In genomic region chr9:16515207-16515606, GRCh38 we compare ENCODE assay signal across 1 cellular context.
TF ChIP-seq lines count a peak whose summit lies in the region.

No MANE protein-coding gene starts in this region.

TF ChIP-seq in IMR-90, 13 proteins besides CTCF, POLR2A, EP300 and RAD21:
- TF ChIP-seq CHD1 (IDR thresholded peaks at IDR 0.05; ENCODE audit: low read depth, low read length) (no peak), FOS (IDR thresholded peaks at IDR 0.05; ENCODE audit: low read depth, low read length) (no peak), MAZ (IDR thresholded peaks at IDR 0.05; ENCODE audit: borderline replicate concordance, low read depth, low read length) (no peak), RFX5 (IDR thresholded peaks at IDR 0.05; ENCODE audit: low read depth, low read length) (no peak), BHLHE40 (IDR thresholded peaks at IDR 0.05; ENCODE audit: low read depth, low read length) (no peak), MXI1 (IDR thresholded peaks at IDR 0.05; ENCODE audit: borderline replicate concordance, low read depth, low read length) (no peak), RCOR1 (IDR thresholded peaks at IDR 0.05; ENCODE audit: insufficient replicate concordance, low read length) (no peak), NFE2L2 (IDR thresholded peaks at IDR 0.05; ENCODE audit: low read depth, low read length) (no peak), MAFK (IDR thresholded peaks at IDR 0.05; ENCODE audit: low read depth, low read length) (no peak), SMC3 (IDR thresholded peaks at IDR 0.05; ENCODE audit: low read depth, low read length) (no peak), CEBPB (IDR thresholded peaks at IDR 0.05; ENCODE audit: low read depth, low read length) (no peak)
- TF ChIP-seq, protein P1, sequence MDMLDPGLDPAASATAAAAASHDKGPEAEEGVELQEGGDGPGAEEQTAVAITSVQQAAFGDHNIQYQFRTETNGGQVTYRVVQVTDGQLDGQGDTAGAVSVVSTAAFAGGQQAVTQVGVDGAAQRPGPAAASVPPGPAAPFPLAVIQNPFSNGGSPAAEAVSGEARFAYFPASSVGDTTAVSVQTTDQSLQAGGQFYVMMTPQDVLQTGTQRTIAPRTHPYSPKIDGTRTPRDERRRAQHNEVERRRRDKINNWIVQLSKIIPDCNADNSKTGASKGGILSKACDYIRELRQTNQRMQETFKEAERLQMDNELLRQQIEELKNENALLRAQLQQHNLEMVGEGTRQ (IDR thresholded peaks at IDR 0.05; ENCODE audit: low read depth, low read length) = no peak
- TF ChIP-seq, protein P2, sequence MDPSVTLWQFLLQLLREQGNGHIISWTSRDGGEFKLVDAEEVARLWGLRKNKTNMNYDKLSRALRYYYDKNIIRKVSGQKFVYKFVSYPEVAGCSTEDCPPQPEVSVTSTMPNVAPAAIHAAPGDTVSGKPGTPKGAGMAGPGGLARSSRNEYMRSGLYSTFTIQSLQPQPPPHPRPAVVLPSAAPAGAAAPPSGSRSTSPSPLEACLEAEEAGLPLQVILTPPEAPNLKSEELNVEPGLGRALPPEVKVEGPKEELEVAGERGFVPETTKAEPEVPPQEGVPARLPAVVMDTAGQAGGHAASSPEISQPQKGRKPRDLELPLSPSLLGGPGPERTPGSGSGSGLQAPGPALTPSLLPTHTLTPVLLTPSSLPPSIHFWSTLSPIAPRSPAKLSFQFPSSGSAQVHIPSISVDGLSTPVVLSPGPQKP (IDR thresholded peaks at IDR 0.05; ENCODE audit: borderline replicate concordance, low read depth, low read length) = no peak
